In genomic region chr5:88940712-88941111, GRCh38 we compare ENCODE assay signal across 13 cellular contexts. TPM values are rescaled to one million over a fixed set of nuclear protein-coding genes. Genes with fewer than 3 reads are reported as not detected.
DNase-seq lines count a peak whose midpoint lies in the region; ATAC-seq, FAIRE-seq and TF ChIP-seq lines count a peak whose summit lies in the region.
"Had no signal": no experiment of that assay in that cellular context is flagged by ENCODE, and none has a peak within 500 bp of the region (broad histone marks: within the 10 kb centered on the region; RNA-seq: fewer than 3 reads in every experiment).

No MANE protein-coding gene starts in this region.

- H3K36me3 ChIP-seq in mesenchymal stem cell (ENCODE audit: control insufficient read depth in 1 of 2, insufficient read depth in 2 of 2, low read depth in 1 of 2, low read length in 2 of 2) (no peaks in the 10 kb centered on the region), pancreas (no peaks in the 10 kb centered on the region)

- H3K4me2 ChIP-seq in mesenchymal stem cell (ENCODE audit: low read length, poor library complexity, severe bottlenecking), result no peak overlapping the region
- H3K4me2 ChIP-seq: smooth muscle cell had no signal

- H4K91ac ChIP-seq in mesenchymal stem cell (ENCODE audit: low read length), result no peak overlapping the region

- no peak overlapping the region for H3K27ac ChIP-seq in mesenchymal stem cell (ENCODE audit: low read length, poor library complexity, severe bottlenecking)
- H3K27ac ChIP-seq in pancreas, result no peak overlapping the region

- H2BK15ac ChIP-seq in mesenchymal stem cell (ENCODE audit: low read depth, poor library complexity, severe bottlenecking), result no peak overlapping the region

- H3K14ac ChIP-seq in mesenchymal stem cell (ENCODE audit: low read length in 2 of 2), result no peak overlapping the region

- no peak for FAIRE-seq in pancreas (lab: Jason Lieb, UNC)

- no peak overlapping the region for H2BK120ac ChIP-seq in mesenchymal stem cell (ENCODE audit: low read depth, low read length)

- TF ChIP-seq CTCF in pancreas (IDR thresholded peaks at IDR 0.05), result no peak

- H3K9ac ChIP-seq in mesenchymal stem cell (ENCODE audit: low read length), result no peak overlapping the region

- H3K4me1 ChIP-seq in mesenchymal stem cell (ENCODE audit: control insufficient read depth, insufficient read depth, low read depth, low read length) (no peaks in the 10 kb centered on the region), pancreas (no peaks in the 10 kb centered on the region)

- no peak overlapping the region for H2BK5ac ChIP-seq in mesenchymal stem cell (ENCODE audit: low read depth, low read length, poor library complexity, severe bottlenecking)

- no peak overlapping the region for H3K4ac ChIP-seq in mesenchymal stem cell (ENCODE audit: low read depth in 1 of 2, low read length in 2 of 2)

- DNase-seq in mesenchymal stem cell (peak; percentile 38), NCI-H446 (lab: John Stamatoyannopoulos, UW) (no peak), NCI-H774 (lab: John Stamatoyannopoulos, UW) (no peak), pancreas (no peak)
- DNase-seq: activated CD4-positive, alpha-beta memory T cell treated with anti-CD3 and anti-CD28 coated beads for 36 hours; activated naive CD8-positive, alpha-beta T cell treated with anti-CD3 and anti-CD28 coated beads, Interleukin-2, amount 50 U/mL, for 24 hours; NCI-H1105 treated with DMSO at 0.1 percent for 48 hours; stimulated activated CD8-positive, alpha-beta memory T cell treated with anti-CD3 and anti-CD28 coated beads, Interleukin-4, amount 100 ng/mL, for 48 hours had no signal

- intact Hi-C loops in pancreas (cut with DNase I), result no loop called here

- H3K23ac ChIP-seq in mesenchymal stem cell (ENCODE audit: low read length in 2 of 2), result no peak overlapping the region

- no peak overlapping the region for H2BK12ac ChIP-seq in mesenchymal stem cell (ENCODE audit: low read length in 2 of 2)

- H3K79me1 ChIP-seq in mesenchymal stem cell (replicated peaks; ENCODE audit: low read length, poor library complexity, severe bottlenecking), result no peaks in the 10 kb centered on the region

- no peak overlapping the region for H3K18ac ChIP-seq in mesenchymal stem cell (ENCODE audit: low read depth in 1 of 2, low read length in 2 of 2)

- H3K9me3 ChIP-seq in mesenchymal stem cell (ENCODE audit: control insufficient read depth, low read length) (no peaks in the 10 kb centered on the region), pancreas (no peaks in the 10 kb centered on the region)

- no peak overlapping the region for H2AFZ ChIP-seq in mesenchymal stem cell (ENCODE audit: low read depth, low read length)

- ATAC-seq in GM18520 (IDR thresholded peaks at IDR 0.05; ENCODE audit: unreplicated experiment), result peak; percentile 93
- ATAC-seq in GM21528 (IDR thresholded peaks at IDR 0.05; ENCODE audit: low FRiP score, unreplicated experiment), result peak; percentile 70
- peak; percentile 77 for ATAC-seq in HG03159 (IDR thresholded peaks at IDR 0.05; ENCODE audit: unreplicated experiment)
- ATAC-seq in pancreas, result no peak
- no peak for ATAC-seq in HG03457 (IDR thresholded peaks at IDR 0.05; ENCODE audit: unreplicated experiment)
- ATAC-seq: activated naive CD8-positive, alpha-beta T cell treated with anti-CD3 and anti-CD28 coated beads, Interleukin-2, amount 50 U/mL, for 24 hours had no signal

- H3K4me3 ChIP-seq in mesenchymal stem cell (ENCODE audit: insufficient read depth in 1 of 2, low read depth in 1 of 2, low read length in 2 of 2) (no peak overlapping the region), pancreas (no peak overlapping the region)
- H3K4me3 ChIP-seq: smooth muscle cell had no signal

- H3K27me3 ChIP-seq in mesenchymal stem cell (ENCODE audit: control insufficient read depth in 1 of 2, insufficient read depth in 1 of 2, low read length in 2 of 2) (no peaks in the 10 kb centered on the region), pancreas (no peaks in the 10 kb centered on the region)

- no peak overlapping the region for H4K8ac ChIP-seq in mesenchymal stem cell (ENCODE audit: low read length)

- WGBS in mesenchymal stem cell, result 100% methylated on average over 1 of the region's 1 CpG
- WGBS in pancreas, 2 donors, result 84 to 91% methylated on average over 1 of the region's 1 CpG

- no peak overlapping the region for H2AK5ac ChIP-seq in mesenchymal stem cell (ENCODE audit: low read length, severe bottlenecking)

RNA-seq across cellular contexts. Expression of gene MEF2C, which starts 57.7 kb away (rescaled TPM):
- 9.5 TPM for polyA plus RNA-seq in mesenchymal stem cell (2013, experiment 1 of 2)
- 9.4 TPM for polyA plus RNA-seq in mesenchymal stem cell (2013, experiment 2 of 2)
- 10 to 100 TPM in 2 of 6 donors, 1 to 10 TPM in 4; 2.6 to 19.9 (median 5.6) TPM for total RNA-seq in pancreas
- 1 to 10 TPM; 1.5 to 3.0 TPM for polyA plus RNA-seq in pancreas

Comparison
In these comparisons a context has a peak if more than half of its experiments do, and no peak if none do; other contexts are left out.
1. ATAC-seq: peak in GM18520 (single experiment), GM21528 (single experiment) and HG03159 (single experiment); none in pancreas (0 of 4) and HG03457 (single experiment).